In the genomic region with DNA sequence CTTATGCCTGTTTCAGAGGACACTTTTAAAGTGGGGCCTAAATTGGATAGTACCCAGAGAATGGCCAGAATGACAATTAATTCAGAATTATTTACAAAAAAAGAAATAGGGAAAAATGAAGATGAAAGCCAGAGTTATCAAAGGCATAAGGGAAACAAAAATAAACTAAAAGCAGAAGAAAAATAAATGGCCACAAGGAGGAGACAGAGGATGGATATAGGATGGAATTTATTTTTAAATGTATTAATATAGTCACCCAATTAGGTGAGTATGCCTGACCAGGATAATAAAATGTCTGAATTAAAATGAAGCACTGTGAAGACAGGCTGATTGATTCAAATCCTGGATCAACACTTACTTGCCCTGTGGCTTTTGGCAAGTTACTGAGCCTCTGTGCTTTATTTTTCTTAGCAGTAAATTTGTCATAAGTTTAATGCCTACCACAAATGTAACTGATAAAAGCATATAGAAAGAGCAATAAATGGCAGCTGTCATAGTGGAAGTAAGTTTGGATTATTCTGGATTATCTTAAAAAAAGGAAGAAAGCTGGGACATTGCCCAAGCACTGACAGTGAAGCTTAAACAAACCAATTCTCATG, we compare ENCODE assay signal across 10 cellular contexts. TPM values are rescaled to one million over a fixed set of nuclear protein-coding genes. Genes with fewer than 3 reads are reported as not detected.
DNase-seq lines count a peak whose midpoint lies in the region; ATAC-seq and TF ChIP-seq lines count a peak whose summit lies in the region.
"Had no signal": no experiment of that assay in that cellular context is flagged by ENCODE, and none has a peak within 500 bp of the region (broad histone marks: within the 10 kb centered on the region; RNA-seq: fewer than 3 reads in every experiment).

No MANE protein-coding gene starts in this region.

- H3K9me3 ChIP-seq in left ventricle myocardium inferior (replicated peaks) (no peaks in the 10 kb centered on the region), vagina (no peaks in the 10 kb centered on the region)

- H3K27ac ChIP-seq in left ventricle myocardium inferior (replicated peaks) (no peak overlapping the region), vagina (no peak overlapping the region)

- no peak for DNase-seq in left ventricle myocardium inferior
- DNase-seq in Right ventricle myocardium superior, result no peak
- DNase-seq in RPMI7951 (ENCODE audit: low read depth), result peak; percentile 5
- peak; percentile 34 for DNase-seq in fibroblast of villous mesenchyme (ENCODE audit: low read depth)
- no peak for DNase-seq in vagina (ENCODE audit: extremely low spot score in 2 of 2)
- no peak for DNase-seq in LoVo (ENCODE audit: low spot score)
- DNase-seq in head of caudate nucleus, result no peak
- DNase-seq: effector memory CD8-positive, alpha-beta T cell had no signal

- no peak for TF ChIP-seq POLR2A in vagina (IDR thresholded peaks at IDR 0.05)

- intact Hi-C loops in left ventricle myocardium inferior (cut with micrococcal nuclease) (loop anchor here (2.0 kb wide), 1 partner anchor 107 kb away; no protein-coding TSS in a partner anchor), Right ventricle myocardium superior (cut with DNase I) (loop anchor here (5.0 kb wide), 1 partner anchor 108 kb away; no protein-coding TSS in a partner anchor), vagina (cut with DNase I) (loop anchor here (5.0 kb wide), 1 partner anchor 103 kb away; no protein-coding TSS in a partner anchor), head of caudate nucleus (cut with DNase I) (no loop called here)

- H3K4me1 ChIP-seq in left ventricle myocardium inferior (no peaks in the 10 kb centered on the region), vagina (no peaks in the 10 kb centered on the region)

- no peak overlapping the region for H3K4me3 ChIP-seq in left ventricle myocardium inferior
- H3K4me3 ChIP-seq in fibroblast of villous mesenchyme (ENCODE audit: low read depth, low read length), result no peak overlapping the region
- H3K4me3 ChIP-seq in vagina, result no peak overlapping the region

- H3K27me3 ChIP-seq in left ventricle myocardium inferior (ENCODE audit: low read depth), result no peaks in the 10 kb centered on the region
- H3K27me3 ChIP-seq in vagina, result no peaks in the 10 kb centered on the region

- TF ChIP-seq CTCF in left ventricle myocardium inferior (IDR thresholded peaks at IDR 0.05; ENCODE audit: borderline replicate concordance), result peak; percentile 69
- TF ChIP-seq CTCF in fibroblast of villous mesenchyme (IDR thresholded peaks at IDR 0.05; ENCODE audit: insufficient read depth, low read depth, low read length), result peak; percentile 56
- peak; percentile 31 to 37 (median 35) for TF ChIP-seq CTCF in vagina (IDR thresholded peaks at IDR 0.05)

- ATAC-seq in Right ventricle myocardium superior (ENCODE audit: poor library complexity) (no peak), HG02678 (IDR thresholded peaks at IDR 0.05; ENCODE audit: unreplicated experiment) (no peak)
- ATAC-seq: effector memory CD8-positive, alpha-beta T cell had no signal

- H3K36me3 ChIP-seq in left ventricle myocardium inferior (no peaks in the 10 kb centered on the region), vagina (no peaks in the 10 kb centered on the region)

RNA-seq across cellular contexts. Expression of gene CLEC9A, which starts 3.4 kb away (rescaled TPM):
- total RNA-seq in left ventricle myocardium inferior (not detected), Right ventricle myocardium superior (not detected), fibroblast of villous mesenchyme (not detected in 2 replicates), vagina (not detected)
- total RNA-seq in RPMI7951 (2014; rRNA removed; shearing (Covaris generic)), result not detected in 2 replicates
- total RNA-seq: T-helper 2 cell treated with Interferon-gamma antibody and Interleukin-4, amounts not matched to agents 100 ng/mL and 5 ng/mL, for 36 hours had no signal

RNA-seq across cellular contexts. Expression of gene CLEC12B, which starts 23.5 kb away (rescaled TPM):
- total RNA-seq in left ventricle myocardium inferior, result not detected
- total RNA-seq in Right ventricle myocardium superior, result 0.11 TPM
- total RNA-seq in RPMI7951 (2014; rRNA removed; shearing (Covaris generic)), result not detected in 2 replicates
- total RNA-seq in fibroblast of villous mesenchyme, result not detected in 2 replicates
- not detected for total RNA-seq in vagina

RNA-seq across cellular contexts. Expression of gene CLEC1B, which starts 35.0 kb away (rescaled TPM):
- total RNA-seq in left ventricle myocardium inferior (not detected), Right ventricle myocardium superior (not detected), fibroblast of villous mesenchyme (under 0.01 TPM in 1 of 2 replicates, not detected in the other), vagina (not detected)
- not detected in 2 replicates for total RNA-seq in RPMI7951 (2014; rRNA removed; shearing (Covaris generic))
- total RNA-seq: T-helper 2 cell treated with Interferon-gamma antibody and Interleukin-4, amounts not matched to agents 100 ng/mL and 5 ng/mL, for 36 hours had no signal

Comparison
In these comparisons a context has a peak if more than half of its experiments do, and no peak if none do; other contexts are left out.
1. DNase-seq: peak in RPMI7951 (single experiment) and fibroblast of villous mesenchyme (single experiment); none in left ventricle myocardium inferior (single experiment), Right ventricle myocardium superior (single experiment), vagina (0 of 2), LoVo (single experiment) and head of caudate nucleus (0 of 42).
2. Peak in every context shown above with its lines, with median percentiles within 50 percentile points of each other: CTCF ChIP-seq.